Comparison of ENCODE assay signal across 10 cellular contexts in genomic region chr18:23540867-23541266, GRCh38. TPM values are rescaled to one million over a fixed set of nuclear protein-coding genes. Genes with fewer than 3 reads are reported as not detected.
DNase-seq lines count a peak whose midpoint lies in the region; ATAC-seq and TF ChIP-seq lines count a peak whose summit lies in the region.
"Had no signal": no experiment of that assay in that cellular context is flagged by ENCODE, and none has a peak within 500 bp of the region (broad histone marks: within the 10 kb centered on the region; RNA-seq: fewer than 3 reads in every experiment).

No MANE protein-coding gene starts in this region.

- ATAC-seq in HG02759 (IDR thresholded peaks at IDR 0.05; ENCODE audit: unreplicated experiment) (peak; percentile 75), lung (ENCODE audit: insufficient read depth, low FRiP score) (peak; percentile 14), GM21576 (IDR thresholded peaks at IDR 0.05; ENCODE audit: unreplicated experiment) (no peak)

- DNase-seq in GM13977 (ENCODE audit: low spot score) (peak; percentile 25), lung (ENCODE audit: low spot score) (no peak), NCI-H2171 treated with DMSO at 0.1 percent for 48 hours (lab: John Stamatoyannopoulos, UW) (no peak), NCI-H2196 treated with DMSO at 0.1 percent for 48 hours (lab: John Stamatoyannopoulos, UW; ENCODE audit: unreplicated experiment) (no peak)
- DNase-seq in stimulated activated CD4-positive, alpha-beta T cell treated with anti-CD3 and anti-CD28 coated beads, Interleukin-1b, Interleukin-23, amount 100 ng/mL, for 48 hours: no peak

- H3K9me3 ChIP-seq in lung (ENCODE audit: control insufficient read depth in 2 of 2, insufficient read depth in 1 of 2, low read length in 1 of 2): no peaks in the 10 kb centered on the region

- H3K4me3 Mint-ChIP-seq in T-helper 1 cell treated with Interleukin-12 subunit alpha and Interleukin-12 subunit beta and Interleukin-4 antibody, amounts not matched to agents 30 μg/mL and 1 μg/mL, for 36 hours: peak overlapping the region; percentile 73

- peak overlapping the region; percentile 83 for H3K27ac Mint-ChIP-seq in T-helper 1 cell treated with Interleukin-12 subunit alpha and Interleukin-12 subunit beta and Interleukin-4 antibody, amounts not matched to agents 30 μg/mL and 1 μg/mL, for 36 hours

- no peaks in the 10 kb centered on the region for H3K9me3 Mint-ChIP-seq in T-helper 1 cell treated with Interleukin-12 subunit alpha and Interleukin-12 subunit beta and Interleukin-4 antibody, amounts not matched to agents 30 μg/mL and 1 μg/mL, for 36 hours

- 42 to 67% methylated on average over 5 of the region's 5 CpGs for WGBS in lung, 2 donors

- peaks cover 63% of the 10 kb centered on the region in 2 donors for H3K36me3 ChIP-seq in lung (ENCODE audit: control insufficient read depth in 2 of 2, insufficient read depth in 2 of 2, low read length in 2 of 2)

- no peak overlapping the region for H3K27ac ChIP-seq in lung (ENCODE audit: low read depth in 1 of 2, low read length in 1 of 2)
- H3K27ac ChIP-seq: epithelial cell of prostate, SK-N-MC had no signal

- no peak overlapping the region for H3K4me3 ChIP-seq in lung
- H3K4me3 ChIP-seq: SK-N-MC had no signal

- H3K4me1 ChIP-seq in lung (ENCODE audit: control insufficient read depth in 2 of 2, insufficient read depth in 2 of 2, low read length in 2 of 2): no peaks in the 10 kb centered on the region

- peaks cover 38% of the 10 kb centered on the region for H3K4me1 Mint-ChIP-seq in T-helper 1 cell treated with Interleukin-12 subunit alpha and Interleukin-12 subunit beta and Interleukin-4 antibody, amounts not matched to agents 30 μg/mL and 1 μg/mL, for 36 hours (ENCODE audit: low read depth)

- in situ Hi-C loops in GM13977 (cut with MboI; ENCODE audit: low pct_unique_long_range_greater_than_20kb, low sequenced_read_pairs, unreplicated experiment): no loop called here

- TF ChIP-seq CTCF in GM13977 (IDR thresholded peaks at IDR 0.05; ENCODE audit: extremely low read depth, insufficient read depth, missing control alignments) (no peak), lung (IDR thresholded peaks at IDR 0.05; ENCODE audit: control extremely low read depth, extremely low read depth) (no peak)

- H3K36me3 Mint-ChIP-seq in T-helper 1 cell treated with Interleukin-12 subunit alpha and Interleukin-12 subunit beta and Interleukin-4 antibody, amounts not matched to agents 30 μg/mL and 1 μg/mL, for 36 hours (ENCODE audit: low read depth): peaks cover 64% of the 10 kb centered on the region

- H3K27me3 Mint-ChIP-seq in T-helper 1 cell treated with Interleukin-12 subunit alpha and Interleukin-12 subunit beta and Interleukin-4 antibody, amounts not matched to agents 30 μg/mL and 1 μg/mL, for 36 hours (ENCODE audit: low read depth): no peaks in the 10 kb centered on the region

- H3K27me3 ChIP-seq in lung (ENCODE audit: control insufficient read depth, insufficient read depth): no peaks in the 10 kb centered on the region

RNA-seq across cellular contexts. Expression of gene RMC1, which starts 37.6 kb away (rescaled TPM):
- total RNA-seq in lung: 10 to 100 TPM; 28.2 to 33.8 TPM
- polyA plus RNA-seq in lung: 10 to 100 TPM; 30.6 to 71.3 TPM

RNA-seq across cellular contexts. Expression of gene NPC1, which starts 45.4 kb away (rescaled TPM):
- total RNA-seq in lung: 100 to 1,000 TPM in 1 of 2 donors, 10 to 100 TPM in 1; 97.7 to 143 TPM
- 10 to 100 TPM; 47.7 to 48.2 TPM for polyA plus RNA-seq in lung
